Comparison of ENCODE assay signal across 10 cellular contexts in genomic region chr17:62696256-62696655, GRCh38.
"Had no signal": no experiment of that assay in that cellular context is flagged by ENCODE, and none has a peak within 500 bp of the region (broad histone marks: within the 10 kb centered on the region; RNA-seq: fewer than 3 reads in every experiment).

No MANE protein-coding gene starts in this region.

- ATAC-seq: left lung had no signal

- H3K4me1 ChIP-seq: thyroid gland had no signal

- H3K9me3 ChIP-seq: esophagus muscularis mucosa, left lung, thyroid gland had no signal

- H3K27ac ChIP-seq: brain microvascular endothelial cell, esophagus muscularis mucosa, left lung, thyroid gland had no signal

- H3K36me3 ChIP-seq: esophagus muscularis mucosa, left lung, thyroid gland had no signal

- H3K4me3 ChIP-seq: esophagus muscularis mucosa, left lung, thyroid gland had no signal

- H3K27me3 ChIP-seq: brain microvascular endothelial cell, left lung, thyroid gland had no signal

- DNase-seq: activated CD4-positive, alpha-beta T cell treated with anti-CD3 and anti-CD28 coated beads, Interleukin-2, amount 50 U/mL, for 1 hour; activated CD4-positive, CD25-positive, alpha-beta regulatory T cell; activated naive CD4-positive, alpha-beta T cell treated with anti-CD3 and anti-CD28 coated beads, Interleukin-2, amount 50 U/mL, for 16 hours; brain microvascular endothelial cell; mesenchymal stem cell; stimulated activated CD4-positive, alpha-beta T cell treated with anti-CD3 and anti-CD28 coated beads, Interleukin-4, amount 100 ng/mL, for 1 hour; stimulated activated CD8-positive, alpha-beta memory T cell treated with anti-CD3 and anti-CD28 coated beads, Interleukin-4, amount 100 ng/mL, for 48 hours; thyroid gland had no signal
